9 cellular contexts compared by ENCODE assay signal in genomic region chr9:91422832-91423711, GRCh38. TPM values are rescaled to one million over a fixed set of nuclear protein-coding genes. Genes with fewer than 3 reads are reported as not detected.
A peak's percentile ranks its signal among the peaks of the same experiment; 100 is the strongest.
DNase-seq lines count a peak whose midpoint lies in the region; ATAC-seq, FAIRE-seq and TF ChIP-seq lines count a peak whose summit lies in the region.
"Had no signal": no experiment of that assay in that cellular context is flagged by ENCODE, and none has a peak within 500 bp of the region (broad histone marks: within the 10 kb centered on the region; RNA-seq: fewer than 3 reads in every experiment).

No MANE protein-coding gene starts in this region.

- peaks cover 66% of the 10 kb centered on the region for H3K4me1 Mint-ChIP-seq in activated naive CD8-positive, alpha-beta T cell treated with anti-CD3 and anti-CD28 coated beads, Interleukin-2, amount 50 U/mL, for 24 hours

- peaks cover 31% of the 10 kb centered on the region for H3K36me3 Mint-ChIP-seq in activated naive CD8-positive, alpha-beta T cell treated with anti-CD3 and anti-CD28 coated beads, Interleukin-2, amount 50 U/mL, for 24 hours (ENCODE audit: low read depth)

- 0% methylated on average over 43 to 74 of the region's 74 CpGs for WGBS in pancreas, 2 donors

- ATAC-seq in GM19463 (IDR thresholded peaks at IDR 0.05; ENCODE audit: unreplicated experiment), result peak; percentile 32
- peak; percentile 24 for ATAC-seq in HG03565 (IDR thresholded peaks at IDR 0.05; ENCODE audit: unreplicated experiment)
- peak; percentile 16 for ATAC-seq in activated naive CD8-positive, alpha-beta T cell treated with anti-CD3 and anti-CD28 coated beads, Interleukin-2, amount 50 U/mL, for 24 hours
- ATAC-seq in pancreas, result peak; percentile 14 to 46 (median 26)

- peaks cover 9% of the 10 kb centered on the region for H3K4me1 ChIP-seq in cardiac muscle cell (ENCODE audit: low read depth)
- H3K4me1 ChIP-seq in pancreas, result peaks cover 18 to 27% (median 19%) of the 10 kb centered on the region in 3 donors

- H3K4me3 Mint-ChIP-seq in activated naive CD8-positive, alpha-beta T cell treated with anti-CD3 and anti-CD28 coated beads, Interleukin-2, amount 50 U/mL, for 24 hours, result peak overlapping the region; percentile 97

- H3K9me3 ChIP-seq in cardiac muscle cell (ENCODE audit: low read depth) (no peaks in the 10 kb centered on the region), pancreas (no peaks in the 10 kb centered on the region)

- no peak for FAIRE-seq in pancreas (lab: Jason Lieb, UNC)
- FAIRE-seq: colon had no signal

- H3K27ac ChIP-seq in cardiac muscle cell, result peak overlapping the region; percentile 94
- H3K27ac ChIP-seq in pancreas, result peak overlapping the region; percentile 82 to 98 (median 92)

- H3K4me3 ChIP-seq in cardiac muscle cell, result peak overlapping the region; percentile 99
- H3K4me3 ChIP-seq in pancreas, result peak overlapping the region; percentile 26 to 68 (median 56)

- peaks cover 8% of the 10 kb centered on the region for H3K27me3 Mint-ChIP-seq in activated naive CD8-positive, alpha-beta T cell treated with anti-CD3 and anti-CD28 coated beads, Interleukin-2, amount 50 U/mL, for 24 hours

- H3K36me3 ChIP-seq in cardiac muscle cell, result no peaks in the 10 kb centered on the region
- no peaks in the 10 kb centered on the region for H3K36me3 ChIP-seq in pancreas

- DNase-seq in COR-L47 (lab: John Stamatoyannopoulos, UW) (peak; percentile 60), SK-N-DZ (ENCODE audit: low spot score) (peak; percentile 51), cardiac muscle cell (ENCODE audit: low read depth in 1 of 2, low spot score in 1 of 2) (peak; percentile 74 to 89), pancreas (peak; percentile 68 to 84 (median 76)), NCI-H1694 treated with DMSO at 0.1 percent for 48 hours (lab: John Stamatoyannopoulos, UW) (no peak)
- peak; percentile 64 for DNase-seq in activated naive CD8-positive, alpha-beta T cell treated with anti-CD3 and anti-CD28 coated beads, Interleukin-2, amount 50 U/mL, for 24 hours

- no peaks in the 10 kb centered on the region for H3K9me3 Mint-ChIP-seq in activated naive CD8-positive, alpha-beta T cell treated with anti-CD3 and anti-CD28 coated beads, Interleukin-2, amount 50 U/mL, for 24 hours

- peak; percentile 17 for TF ChIP-seq CTCF in cardiac muscle cell (IDR thresholded peaks at IDR 0.05; ENCODE audit: low read depth, low read length)
- peak in 1 of 4 donors; percentile 14 for TF ChIP-seq CTCF in pancreas (IDR thresholded peaks at IDR 0.05)

- peak overlapping the region; percentile 88 for H3K27ac Mint-ChIP-seq in activated naive CD8-positive, alpha-beta T cell treated with anti-CD3 and anti-CD28 coated beads, Interleukin-2, amount 50 U/mL, for 24 hours

- intact Hi-C loops in pancreas (cut with DNase I), result loop anchor here in 1 of 3 donors (10.0 kb wide), 1 partner anchor 228 kb away; no protein-coding TSS in a partner anchor

- H3K27me3 ChIP-seq in cardiac muscle cell (no peaks in the 10 kb centered on the region), pancreas (no peaks in the 10 kb centered on the region)

RNA-seq across cellular contexts. Expression of gene NFIL3, which starts 0.6 kb away (rescaled TPM):
- 5.3 and 5.7 TPM in 2 replicates for polyA plus RNA-seq in SK-N-DZ (2014; cell fraction: cytosol; rRNA removed)
- polyA plus RNA-seq in SK-N-DZ (2014; cell fraction: nucleus; rRNA removed), result 4.6 and 8.0 TPM in 2 replicates
- total RNA-seq in cardiac muscle cell, result 16.8 and 19.7 TPM in 2 replicates
- polyA plus RNA-seq in cardiac muscle cell, result 43.0 and 57.5 TPM in 2 replicates
- 10 to 100 TPM in 3 of 6 donors, 1 to 10 TPM in 3; 6.0 to 17.0 (median 10.8) TPM for total RNA-seq in pancreas
- 10 to 100 TPM in 1 of 2 donors, 1 to 10 TPM in 1; 6.2 to 24.4 TPM for polyA plus RNA-seq in pancreas
